In genomic region chr1:160101717-160102522, GRCh38 we compare ENCODE assay signal across 12 cellular contexts. TPM values are rescaled to one million over a fixed set of nuclear protein-coding genes. Genes with fewer than 3 reads are reported as not detected.
DNase-seq lines count a peak whose midpoint lies in the region; ATAC-seq and TF ChIP-seq lines count a peak whose summit lies in the region.
"Had no signal": no experiment of that assay in that cellular context is flagged by ENCODE, and none has a peak within 500 bp of the region (broad histone marks: within the 10 kb centered on the region; RNA-seq: fewer than 3 reads in every experiment).

No MANE protein-coding gene starts in this region.

- peaks cover 0 to 8% of the 10 kb centered on the region in 2 experiments; a peak in 2 of 4 replicates for H3K79me1 ChIP-seq in IMR-90 (ENCODE audit: low read depth in 1 of 2, low read length in 2 of 2)

- peak overlapping the region; percentile 55 for H2AFZ ChIP-seq in IMR-90 (replicated peaks; ENCODE audit: low read length, poor library complexity)

- H4K5ac ChIP-seq in IMR-90 (ENCODE audit: low read depth, low read length) = no peak overlapping the region

- peaks cover 13% of the 10 kb centered on the region; the same call in 1 of the 2 replicates for H4K20me1 ChIP-seq in BLaER1
- no peaks in the 10 kb centered on the region for H4K20me1 ChIP-seq in IMR-90 (ENCODE audit: insufficient read depth, low read length)

- H3K27ac Mint-ChIP-seq in neural crest cell (ENCODE audit: unreplicated experiment) = peak overlapping the region; percentile 5

- POLR2A ChIA-PET in IMR-90 (lab: Charles Lee; ENCODE audit: unreplicated experiment) = no interaction called here

- no peak overlapping the region; the same call in 1 of the 2 replicates for H3K4ac ChIP-seq in IMR-90 (ENCODE audit: low read depth, low read length)

- TF ChIP-seq RAD21 in IMR-90 (IDR thresholded peaks at IDR 0.05; ENCODE audit: low read length) = no peak

- dilution Hi-C loops in IMR-90 (cut with HindIII; ENCODE audit: low sequenced_read_pairs, unreplicated experiment) = loop anchor here (10.0 kb wide), 1 partner anchor 113 kb away; no protein-coding TSS in a partner anchor

- CTCF ChIA-PET in IMR-90 (lab: Yijun Ruan, JAX) = interaction anchor here (0.6 to 3.2 kb wide), 19 partner anchors 15 to 505 kb away, joined by 3 to 25 read pairs (median 4); no protein-coding TSS in a partner anchor

- no peak overlapping the region for H3K56ac ChIP-seq in IMR-90 (ENCODE audit: extremely low read depth, insufficient read depth, low read length)

- WGBS in IMR-90 (ENCODE audit: extremely low coverage in 2 of 2, insufficient read length in 1 of 2), 2 experiments = 20% methylated on average over 1 of the region's 9 CpGs; no CpG with 5 or more reads in 1 of the 2 experiments

- no peaks in the 10 kb centered on the region for H3K9me3 ChIP-seq in BLaER1
- no peaks in the 10 kb centered on the region for H3K9me3 ChIP-seq in IMR-90 (ENCODE audit: control insufficient read depth, insufficient read depth, low read length)
- H3K9me3 ChIP-seq: Caco-2 had no signal

- H3K36me3 ChIP-seq in BLaER1 (no peaks in the 10 kb centered on the region), IMR-90 (ENCODE audit: control insufficient read depth, insufficient read depth, low read length) (no peaks in the 10 kb centered on the region)

- H3K27ac ChIP-seq in BLaER1 = 0 out of 2 replicates have a peak overlapping the region, but pooled peaks have one; percentile 14
- no peak overlapping the region for H3K27ac ChIP-seq in IMR-90 (ENCODE audit: insufficient read depth, low read length)
- H3K27ac ChIP-seq in coronary artery = peak overlapping the region; percentile 93 to 98
- H3K27ac ChIP-seq: epithelial cell of prostate had no signal

- TF ChIP-seq CTCF in IMR-90 (conservative IDR thresholded peaks at IDR 0.05; ENCODE audit: low read depth, low read length) (no peak), coronary artery (IDR thresholded peaks at IDR 0.05) (no peak), neural crest cell (conservative IDR thresholded peaks at IDR 0.05) (no peak)

- peak; percentile 33 for DNase-seq in IMR-90
- no peak for DNase-seq in coronary artery (ENCODE audit: low spot score)
- DNase-seq in neural crest cell (ENCODE audit: low read depth, low spot score) = no peak
- DNase-seq in SK-N-DZ (ENCODE audit: low spot score) = no peak
- no peak for DNase-seq in stimulated activated CD4-positive, alpha-beta T cell treated with anti-CD3 and anti-CD28 coated beads, Interleukin-1b, Interleukin-23, amount 100 ng/mL, for 48 hours
- no peak for DNase-seq in GOT3 (lab: John Stamatoyannopoulos, UW)

- in situ Hi-C loops in IMR-90 (cut with MboI; ENCODE audit: low sequenced_read_pairs) = no loop called here

- 0 out of 3 replicates have a peak overlapping the region, but pooled peaks have one; percentile 25 for H2BK15ac ChIP-seq in IMR-90 (ENCODE audit: low read depth, low read length)

- H3K4me1 ChIP-seq in BLaER1 (peaks cover 68% of the 10 kb centered on the region), IMR-90 (ENCODE audit: control insufficient read depth, insufficient read depth, low read length) (peaks cover 17% of the 10 kb centered on the region)

- no peak overlapping the region for H4K91ac ChIP-seq in IMR-90 (ENCODE audit: insufficient read depth, low read depth, low read length)

- ATAC-seq in IMR-90 (ENCODE audit: low read depth) (no peak), GM18511 (IDR thresholded peaks at IDR 0.05; ENCODE audit: unreplicated experiment) (no peak)

- H3K9me1 ChIP-seq in IMR-90 (ENCODE audit: insufficient read depth, low read length) = no peaks in the 10 kb centered on the region

- H2BK20ac ChIP-seq in IMR-90 (ENCODE audit: low read depth, low read length) = no peak overlapping the region

- BruUV-seq in IMR-90 (replicated peaks; lab: Mats Ljungman, UMichigan) = no TSS peak

- H3K9me3 Mint-ChIP-seq in neural crest cell = no peaks in the 10 kb centered on the region

- H3K27me3 Mint-ChIP-seq in neural crest cell (ENCODE audit: low read depth) = no peaks in the 10 kb centered on the region

- intact Hi-C loops in IMR-90 (cut with micrococcal nuclease) = loop anchor here (1.0 kb wide), 4 partner anchors 91 to 274 kb away; no protein-coding TSS in a partner anchor

- H3K4me1 Mint-ChIP-seq in neural crest cell = peaks cover 66% of the 10 kb centered on the region

- H3K4me3 ChIP-seq in BLaER1 (no peak overlapping the region), IMR-90 (ENCODE audit: insufficient read depth, low read depth, low read length) (no peak overlapping the region), coronary artery (peak overlapping the region; percentile 14)

- H2BK120ac ChIP-seq in IMR-90 (ENCODE audit: low read depth, low read length) = no peak overlapping the region

- TF ChIP-seq POLR2A in IMR-90 (IDR thresholded peaks at IDR 0.05; ENCODE audit: low read depth, low read length) = no peak

- H2BK5ac ChIP-seq in IMR-90 (ENCODE audit: low read depth, low read length, poor library complexity, severe bottlenecking) = no peak overlapping the region

- H3K27me3 ChIP-seq in BLaER1 = no peaks in the 10 kb centered on the region
- H3K27me3 ChIP-seq in IMR-90 (ENCODE audit: control insufficient read depth, insufficient read depth, low read length) = peaks cover 6% of the 10 kb centered on the region

- H3K9ac ChIP-seq in BLaER1 (peak overlapping the region; percentile 7; the same call in 1 of the 2 replicates), IMR-90 (ENCODE audit: low read depth, low read length) (no peak overlapping the region)

- H3K36me3 Mint-ChIP-seq in neural crest cell (ENCODE audit: low read depth) = no peaks in the 10 kb centered on the region

- H2AK5ac ChIP-seq in IMR-90 (ENCODE audit: low read depth, low read length) = no peak overlapping the region; the same call in 1 of the 2 replicates

- peak overlapping the region; percentile 69 for H3K4me2 ChIP-seq in BLaER1
- H3K4me2 ChIP-seq in IMR-90 (ENCODE audit: low read depth, low read length) = no peak overlapping the region

- H2AK9ac ChIP-seq in IMR-90 (replicated peaks; ENCODE audit: low read depth, low read length, poor library complexity) = no peak overlapping the region

- H4K8ac ChIP-seq in IMR-90 (ENCODE audit: low read depth in 2 of 2, low read length in 2 of 2) = peak overlapping the region; percentile 11 to 15; a peak in 2 of 4 replicates

- H3K14ac ChIP-seq in IMR-90 (replicated peaks; ENCODE audit: low read depth, low read length) = no peak overlapping the region

- H3K23ac ChIP-seq in IMR-90 (ENCODE audit: low read depth, low read length) = no peak overlapping the region

- no peak overlapping the region for H3K18ac ChIP-seq in IMR-90 (ENCODE audit: low read depth, low read length)

- H3K4me3 Mint-ChIP-seq in neural crest cell = peak overlapping the region; percentile 27

TF ChIP-seq in IMR-90, 13 proteins besides CTCF, POLR2A, EP300 and RAD21:
- TF ChIP-seq FOS (IDR thresholded peaks at IDR 0.05; ENCODE audit: low read depth, low read length) (no peak), RFX5 (IDR thresholded peaks at IDR 0.05; ENCODE audit: low read depth, low read length) (no peak), ELK1 (IDR thresholded peaks at IDR 0.05; ENCODE audit: borderline replicate concordance, low read depth, low read length) (no peak), RCOR1 (IDR thresholded peaks at IDR 0.05; ENCODE audit: insufficient replicate concordance, low read length) (no peak)

RNA-seq across cellular contexts. Expression of gene IGSF8, which starts 3.5 kb away (rescaled TPM):
- 7.5 and 8.8 TPM in 2 replicates for total RNA-seq in IMR-90 (2012; rRNA removed)
- 25.2 and 26.3 TPM in 2 replicates for polyA plus RNA-seq in IMR-90 (2012; rRNA removed)
- 24.0 and 37.8 TPM in 2 replicates for polyA plus RNA-seq in IMR-90 (2012; cell fraction: cytosol; rRNA removed)
- 23.9 and 55.0 TPM in 2 replicates for polyA plus RNA-seq in IMR-90 (2012; cell fraction: nucleus; rRNA removed; ENCODE audit: low replicate concordance)
- total RNA-seq in neural crest cell = 27.5 and 28.4 TPM in 2 replicates
- polyA plus RNA-seq in SK-N-DZ (2014; cell fraction: cytosol; rRNA removed) = 14.0 and 14.2 TPM in 2 replicates
- polyA plus RNA-seq in SK-N-DZ (2014; cell fraction: nucleus; rRNA removed) = 9.6 and 10.4 TPM in 2 replicates

RNA-seq across cellular contexts. Expression of gene ATP1A2, which starts 13.6 kb away (rescaled TPM):
- total RNA-seq in IMR-90 (2012; rRNA removed) (under 0.01 and 0.28 TPM in 2 replicates), neural crest cell (93.6 and 101 TPM in 2 replicates)
- 0.14 and 0.15 TPM in 2 replicates for polyA plus RNA-seq in IMR-90 (2012; rRNA removed)
- 0.01 and 0.16 TPM in 2 replicates for polyA plus RNA-seq in IMR-90 (2012; cell fraction: cytosol; rRNA removed)
- polyA plus RNA-seq in IMR-90 (2012; cell fraction: nucleus; rRNA removed; ENCODE audit: low replicate concordance) = 0.35 and 0.52 TPM in 2 replicates
- polyA plus RNA-seq in SK-N-DZ (2014; cell fraction: cytosol; rRNA removed) = 0.03 TPM in 1 of 2 replicates, not detected in the other
- polyA plus RNA-seq in SK-N-DZ (2014; cell fraction: nucleus; rRNA removed) = not detected in 2 replicates

RNA-seq across cellular contexts. Expression of gene KCNJ9, which starts 20.6 kb away (rescaled TPM):
- not detected in 2 replicates for total RNA-seq in IMR-90 (2012; rRNA removed)
- polyA plus RNA-seq in IMR-90 (2012; rRNA removed) = not detected in 2 replicates
- polyA plus RNA-seq in IMR-90 (2012; cell fraction: cytosol; rRNA removed) = not detected in 2 replicates
- not detected in 2 replicates for polyA plus RNA-seq in IMR-90 (2012; cell fraction: nucleus; rRNA removed; ENCODE audit: low replicate concordance)
- total RNA-seq in neural crest cell = 0.11 and 0.19 TPM in 2 replicates
- polyA plus RNA-seq in SK-N-DZ (2014; cell fraction: cytosol; rRNA removed) = 2.2 and 3.3 TPM in 2 replicates
- polyA plus RNA-seq in SK-N-DZ (2014; cell fraction: nucleus; rRNA removed) = 1.5 and 2.0 TPM in 2 replicates
- total RNA-seq: Caco-2, left lobe of liver, ureter had no signal

RNA-seq across cellular contexts. Expression of gene KCNJ10, which starts 32.0 kb away (rescaled TPM):
- total RNA-seq in IMR-90 (2012; rRNA removed) (not detected in 2 replicates), neural crest cell (0.47 and 0.73 TPM in 2 replicates)
- not detected in 2 replicates for polyA plus RNA-seq in IMR-90 (2012; rRNA removed)
- not detected in 2 replicates for polyA plus RNA-seq in IMR-90 (2012; cell fraction: cytosol; rRNA removed)
- polyA plus RNA-seq in IMR-90 (2012; cell fraction: nucleus; rRNA removed; ENCODE audit: low replicate concordance) = not detected in 2 replicates
- not detected in 2 replicates for polyA plus RNA-seq in SK-N-DZ (2014; cell fraction: cytosol; rRNA removed)
- polyA plus RNA-seq in SK-N-DZ (2014; cell fraction: nucleus; rRNA removed) = 0.13 TPM in 1 of 2 replicates, not detected in the other
- total RNA-seq: ureter had no signal

RNA-seq across cellular contexts. Expression of gene ATP1A4, which starts 49.5 kb away (rescaled TPM):
- total RNA-seq in IMR-90 (2012; rRNA removed) (not detected in 2 replicates), neural crest cell (0.20 and 0.35 TPM in 2 replicates)
- not detected in 2 replicates for polyA plus RNA-seq in IMR-90 (2012; rRNA removed)
- polyA plus RNA-seq in IMR-90 (2012; cell fraction: cytosol; rRNA removed) = not detected in 2 replicates
- polyA plus RNA-seq in IMR-90 (2012; cell fraction: nucleus; rRNA removed; ENCODE audit: low replicate concordance) = not detected in 2 replicates
- polyA plus RNA-seq in SK-N-DZ (2014; cell fraction: cytosol; rRNA removed) = not detected in 2 replicates
- not detected in 2 replicates for polyA plus RNA-seq in SK-N-DZ (2014; cell fraction: nucleus; rRNA removed)
- total RNA-seq: Caco-2, left lobe of liver had no signal

Comparison
In these comparisons a context has a peak if more than half of its experiments do, and no peak if none do; other contexts are left out.
1. RNA of gene ATP1A2, which starts 13.6 kb away (total RNA-seq): 93.6 to 101 TPM in neural crest cell; under 0.01 to 0.28 TPM in IMR-90; every median in the first group is over 10 times any median in the second.